In the genomic region with DNA sequence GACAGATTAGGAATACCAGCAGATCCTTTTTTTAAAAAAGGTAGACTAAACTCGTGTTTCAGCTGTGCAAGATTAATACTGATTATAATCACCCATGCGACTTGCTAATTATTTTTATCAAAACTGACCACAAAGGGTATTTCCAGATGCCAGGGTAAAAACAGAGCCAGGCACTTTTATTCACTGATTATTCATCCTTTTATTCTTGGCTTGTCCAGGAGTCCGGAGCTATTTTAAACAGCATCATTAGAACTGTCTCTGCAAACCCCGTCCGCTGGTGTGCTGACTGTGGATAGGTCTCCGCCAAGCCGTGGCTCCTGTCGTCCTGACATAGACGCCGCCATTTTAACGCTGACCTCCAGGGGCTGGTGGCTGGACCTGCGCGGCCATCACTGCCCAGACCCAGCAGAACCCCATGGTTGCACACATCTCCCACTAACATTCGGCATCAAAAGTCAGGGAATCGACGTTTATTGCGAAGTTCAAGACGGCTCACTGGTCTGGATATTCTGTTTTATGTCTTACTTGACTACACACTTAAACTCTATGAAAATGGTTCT, we compare ENCODE assay signal across 1 cellular context.
TF ChIP-seq lines count a peak whose summit lies in the region.

No MANE protein-coding gene starts in this region.

TF ChIP-seq in GM23338, 12 proteins besides CTCF, POLR2A, EP300 and RAD21 (continued from another document):
- TF ChIP-seq, protein P1, sequence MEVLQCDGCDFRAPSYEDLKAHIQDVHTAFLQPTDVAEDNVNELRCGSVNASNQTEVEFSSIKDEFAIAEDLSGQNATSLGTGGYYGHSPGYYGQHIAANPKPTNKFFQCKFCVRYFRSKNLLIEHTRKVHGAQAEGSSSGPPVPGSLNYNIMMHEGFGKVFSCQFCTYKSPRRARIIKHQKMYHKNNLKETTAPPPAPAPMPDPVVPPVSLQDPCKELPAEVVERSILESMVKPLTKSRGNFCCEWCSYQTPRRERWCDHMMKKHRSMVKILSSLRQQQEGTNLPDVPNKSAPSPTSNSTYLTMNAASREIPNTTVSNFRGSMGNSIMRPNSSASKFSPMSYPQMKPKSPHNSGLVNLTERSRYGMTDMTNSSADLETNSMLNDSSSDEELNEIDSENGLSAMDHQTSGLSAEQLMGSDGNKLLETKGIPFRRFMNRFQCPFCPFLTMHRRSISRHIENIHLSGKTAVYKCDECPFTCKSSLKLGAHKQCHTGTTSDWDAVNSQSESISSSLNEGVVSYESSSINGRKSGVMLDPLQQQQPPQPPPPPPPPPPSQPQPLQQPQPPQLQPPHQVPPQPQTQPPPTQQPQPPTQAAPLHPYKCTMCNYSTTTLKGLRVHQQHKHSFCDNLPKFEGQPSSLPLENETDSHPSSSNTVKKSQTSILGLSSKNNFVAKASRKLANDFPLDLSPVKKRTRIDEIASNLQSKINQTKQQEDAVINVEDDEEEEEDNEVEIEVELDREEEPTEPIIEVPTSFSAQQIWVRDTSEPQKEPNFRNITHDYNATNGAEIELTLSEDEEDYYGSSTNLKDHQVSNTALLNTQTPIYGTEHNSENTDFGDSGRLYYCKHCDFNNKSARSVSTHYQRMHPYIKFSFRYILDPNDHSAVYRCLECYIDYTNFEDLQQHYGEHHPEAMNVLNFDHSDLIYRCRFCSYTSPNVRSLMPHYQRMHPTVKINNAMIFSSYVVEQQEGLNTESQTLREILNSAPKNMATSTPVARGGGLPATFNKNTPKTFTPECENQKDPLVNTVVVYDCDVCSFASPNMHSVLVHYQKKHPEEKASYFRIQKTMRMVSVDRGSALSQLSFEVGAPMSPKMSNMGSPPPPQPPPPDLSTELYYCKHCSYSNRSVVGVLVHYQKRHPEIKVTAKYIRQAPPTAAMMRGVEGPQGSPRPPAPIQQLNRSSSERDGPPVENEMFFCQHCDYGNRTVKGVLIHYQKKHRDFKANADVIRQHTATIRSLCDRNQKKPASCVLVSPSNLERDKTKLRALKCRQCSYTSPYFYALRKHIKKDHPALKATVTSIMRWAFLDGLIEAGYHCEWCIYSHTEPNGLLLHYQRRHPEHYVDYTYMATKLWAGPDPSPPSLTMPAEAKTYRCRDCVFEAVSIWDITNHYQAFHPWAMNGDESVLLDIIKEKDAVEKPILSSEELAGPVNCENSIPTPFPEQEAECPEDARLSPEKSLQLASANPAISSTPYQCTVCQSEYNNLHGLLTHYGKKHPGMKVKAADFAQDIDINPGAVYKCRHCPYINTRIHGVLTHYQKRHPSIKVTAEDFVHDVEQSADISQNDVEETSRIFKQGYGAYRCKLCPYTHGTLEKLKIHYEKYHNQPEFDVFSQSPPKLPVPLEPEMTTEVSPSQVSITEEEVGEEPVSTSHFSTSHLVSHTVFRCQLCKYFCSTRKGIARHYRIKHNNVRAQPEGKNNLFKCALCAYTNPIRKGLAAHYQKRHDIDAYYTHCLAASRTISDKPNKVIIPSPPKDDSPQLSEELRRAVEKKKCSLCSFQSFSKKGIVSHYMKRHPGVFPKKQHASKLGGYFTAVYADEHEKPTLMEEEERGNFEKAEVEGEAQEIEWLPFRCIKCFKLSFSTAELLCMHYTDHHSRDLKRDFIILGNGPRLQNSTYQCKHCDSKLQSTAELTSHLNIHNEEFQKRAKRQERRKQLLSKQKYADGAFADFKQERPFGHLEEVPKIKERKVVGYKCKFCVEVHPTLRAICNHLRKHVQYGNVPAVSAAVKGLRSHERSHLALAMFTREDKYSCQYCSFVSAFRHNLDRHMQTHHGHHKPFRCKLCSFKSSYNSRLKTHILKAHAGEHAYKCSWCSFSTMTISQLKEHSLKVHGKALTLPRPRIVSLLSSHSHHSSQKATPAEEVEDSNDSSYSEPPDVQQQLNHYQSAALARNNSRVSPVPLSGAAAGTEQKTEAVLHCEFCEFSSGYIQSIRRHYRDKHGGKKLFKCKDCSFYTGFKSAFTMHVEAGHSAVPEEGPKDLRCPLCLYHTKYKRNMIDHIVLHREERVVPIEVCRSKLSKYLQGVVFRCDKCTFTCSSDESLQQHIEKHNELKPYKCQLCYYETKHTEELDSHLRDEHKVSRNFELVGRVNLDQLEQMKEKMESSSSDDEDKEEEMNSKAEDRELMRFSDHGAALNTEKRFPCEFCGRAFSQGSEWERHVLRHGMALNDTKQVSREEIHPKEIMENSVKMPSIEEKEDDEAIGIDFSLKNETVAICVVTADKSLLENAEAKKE (CRISPR knock-in tag; IDR thresholded peaks at IDR 0.05) = no peak
- no peak for TF ChIP-seq NANOG (IDR thresholded peaks at IDR 0.05; ENCODE audit: borderline replicate concordance)
TF ChIP-seq in GM23338: peak in this region for 0.
